Comparison of ENCODE assay signal across 10 cellular contexts in the genomic region with DNA sequence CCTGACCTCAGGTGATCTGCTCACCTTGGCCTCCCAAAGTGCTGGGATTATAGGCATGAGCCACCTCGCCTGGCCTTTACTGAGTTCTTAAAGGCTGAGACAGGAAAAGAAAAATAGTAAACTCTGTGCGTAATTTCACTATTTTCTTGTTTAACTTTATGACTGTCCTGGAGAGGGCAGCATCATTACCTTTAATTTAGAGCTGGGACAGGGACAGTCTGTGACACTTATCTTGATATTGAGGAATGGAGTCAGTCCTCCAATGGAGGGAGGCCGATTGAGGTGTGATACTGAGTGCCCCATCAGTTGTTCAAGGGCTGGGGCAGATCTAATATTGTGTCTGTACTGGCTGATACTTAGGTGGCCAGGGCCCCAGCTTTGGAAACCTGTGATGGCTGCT. TPM values are rescaled to one million over a fixed set of nuclear protein-coding genes. Genes with fewer than 3 reads are reported as not detected.
DNase-seq lines count a peak whose midpoint lies in the region; ATAC-seq and TF ChIP-seq lines count a peak whose summit lies in the region.
"Had no signal": no experiment of that assay in that cellular context is flagged by ENCODE, and none has a peak within 500 bp of the region (broad histone marks: within the 10 kb centered on the region; RNA-seq: fewer than 3 reads in every experiment).

No MANE protein-coding gene starts in this region.

- H3K4me3 ChIP-seq in PC-3 (ENCODE audit: low read length): no peak overlapping the region

- no peak overlapping the region for H3K27ac ChIP-seq in PC-3 (ENCODE audit: low read length)
- no peak overlapping the region for H3K27ac ChIP-seq in foreskin keratinocyte
- H3K27ac ChIP-seq: parathyroid adenoma had no signal

- no peaks in the 10 kb centered on the region for H3K9me3 ChIP-seq in PC-3 (ENCODE audit: low read length)

- H3K79me2 ChIP-seq in PC-3 (ENCODE audit: low read length): no peaks in the 10 kb centered on the region
- H3K79me2 ChIP-seq: parathyroid adenoma had no signal

- H3K4me2 ChIP-seq in PC-3 (ENCODE audit: low read length): no peak overlapping the region

- no peak for DNase-seq in activated naive CD4-positive, alpha-beta T cell treated with anti-CD3 and anti-CD28 coated beads, Interleukin-2, amount 50 U/mL, for 72 hours (ENCODE audit: low spot score in 2 of 2)
- DNase-seq in activated naive CD4-positive, alpha-beta T cell treated with anti-CD3 and anti-CD28 coated beads, Interleukin-2, amount 50 U/mL, for 16 hours: no peak
- DNase-seq in PC-3 (no peak), foreskin keratinocyte (no peak), hepatic stellate cell (ENCODE audit: low spot score) (no peak), glomerular visceral epithelial cell (ENCODE audit: extremely low spot score) (no peak), NCI-H1436 treated with DMSO at 0.1 percent for 48 hours (lab: John Stamatoyannopoulos, UW) (no peak)
- DNase-seq: hypothalamus had no signal

- intact Hi-C loops in PC-3 (cut with micrococcal nuclease): no loop called here

- CTCF ChIA-PET in PC-3 (lab: Charles Lee): no interaction called here

- no peaks in the 10 kb centered on the region for H3K9me2 ChIP-seq in PC-3 (replicated peaks; ENCODE audit: low read length)

- peaks cover 0 to 8% of the 10 kb centered on the region in 2 donors for H3K36me3 Mint-ChIP-seq in activated naive CD4-positive, alpha-beta T cell treated with anti-CD3 and anti-CD28 coated beads, Interleukin-2, amount 50 U/mL, for 72 hours

- no TSS peak for BruUV-seq in PC-3 (replicated peaks; lab: Mats Ljungman, UMichigan)

- peaks cover 8 to 12% of the 10 kb centered on the region in 2 donors for H3K9me3 Mint-ChIP-seq in activated naive CD4-positive, alpha-beta T cell treated with anti-CD3 and anti-CD28 coated beads, Interleukin-2, amount 50 U/mL, for 72 hours

- H3K4me1 ChIP-seq in PC-3 (ENCODE audit: insufficient read depth, low read length) (no peaks in the 10 kb centered on the region), foreskin keratinocyte (no peaks in the 10 kb centered on the region)
- H3K4me1 ChIP-seq: parathyroid adenoma had no signal

- peak; percentile 54 to 74 for ATAC-seq in activated naive CD4-positive, alpha-beta T cell treated with anti-CD3 and anti-CD28 coated beads, Interleukin-2, amount 50 U/mL, for 72 hours
- ATAC-seq in PC-3 (no peak), foreskin keratinocyte (no peak), HG03196 (IDR thresholded peaks at IDR 0.05; ENCODE audit: unreplicated experiment) (no peak)

- H3K27me3 ChIP-seq in PC-3 (ENCODE audit: low read length): no peaks in the 10 kb centered on the region
- H3K27me3 ChIP-seq in foreskin keratinocyte: no peaks in the 10 kb centered on the region

- no peaks in the 10 kb centered on the region for H3K36me3 ChIP-seq in PC-3 (ENCODE audit: low read depth, low read length)

- H2AFZ ChIP-seq in PC-3 (ENCODE audit: low read length): no peak overlapping the region
- H2AFZ ChIP-seq: parathyroid adenoma had no signal

- 0 out of 2 replicates have a peak, but pooled peaks have one; percentile 23 for TF ChIP-seq CTCF in PC-3 (conservative IDR thresholded peaks at IDR 0.05; ENCODE audit: low read depth, low read length)
- peak; percentile 24 for TF ChIP-seq CTCF in foreskin keratinocyte (conservative IDR thresholded peaks at IDR 0.05)

- POLR2A ChIA-PET in PC-3 (lab: Charles Lee; ENCODE audit: unreplicated experiment): no interaction called here

- no peaks in the 10 kb centered on the region for H4K20me1 ChIP-seq in PC-3 (ENCODE audit: low read length)

- H3K27ac Mint-ChIP-seq in activated naive CD4-positive, alpha-beta T cell treated with anti-CD3 and anti-CD28 coated beads, Interleukin-2, amount 50 U/mL, for 72 hours: peak overlapping the region in 1 of 2 donors; percentile 55

- no peaks in the 10 kb centered on the region for H3F3A ChIP-seq in PC-3 (ENCODE audit: low read length, unreplicated experiment)

- H3K9ac ChIP-seq in PC-3 (ENCODE audit: low read length): no peak overlapping the region
- H3K9ac ChIP-seq: parathyroid adenoma had no signal

RNA-seq across cellular contexts. Expression of gene SPN, which starts 21.5 kb away (rescaled TPM):
- total RNA-seq in activated naive CD4-positive, alpha-beta T cell treated with anti-CD3 and anti-CD28 coated beads, Interleukin-2, amount 50 U/mL, for 72 hours: 100 to 1,000 TPM in 1 of 2 donors, 10 to 100 TPM in 1; 83.4 to 145 TPM
- total RNA-seq in PC-3 (2014; rRNA removed) (not detected in 2 replicates), foreskin keratinocyte (not detected in 2 replicates)
- polyA plus RNA-seq in foreskin keratinocyte: not detected in 2 replicates

RNA-seq across cellular contexts. Expression of gene QPRT, which starts 37.4 kb away (rescaled TPM):
- 10 to 100 TPM; 10.1 to 14.5 TPM for total RNA-seq in activated naive CD4-positive, alpha-beta T cell treated with anti-CD3 and anti-CD28 coated beads, Interleukin-2, amount 50 U/mL, for 72 hours
- total RNA-seq in PC-3 (2014; rRNA removed): 0.22 and 1.3 TPM in 2 replicates
- 80.5 and 91.7 TPM in 2 replicates for total RNA-seq in foreskin keratinocyte
- 111 and 129 TPM in 2 replicates for polyA plus RNA-seq in foreskin keratinocyte

Comparison
In these comparisons a context has a peak if more than half of its experiments do, and no peak if none do; other contexts are left out.
1. ATAC-seq: peak in activated naive CD4-positive, alpha-beta T cell treated with anti-CD3 and anti-CD28 coated beads, Interleukin-2, amount 50 U/mL, for 72 hours (2 of 2); none in PC-3 (single experiment), foreskin keratinocyte (single experiment) and HG03196 (single experiment).
2. RNA of gene SPN, which starts 21.5 kb away (total RNA-seq): 83.4 to 145 TPM in activated naive CD4-positive, alpha-beta T cell treated with anti-CD3 and anti-CD28 coated beads, Interleukin-2, amount 50 U/mL, for 72 hours; not detected in PC-3 and not detected in foreskin keratinocyte; every median in the first group is over 10 times any median in the second.